ENCODE assay signal across 21 cellular contexts in the genomic region with DNA sequence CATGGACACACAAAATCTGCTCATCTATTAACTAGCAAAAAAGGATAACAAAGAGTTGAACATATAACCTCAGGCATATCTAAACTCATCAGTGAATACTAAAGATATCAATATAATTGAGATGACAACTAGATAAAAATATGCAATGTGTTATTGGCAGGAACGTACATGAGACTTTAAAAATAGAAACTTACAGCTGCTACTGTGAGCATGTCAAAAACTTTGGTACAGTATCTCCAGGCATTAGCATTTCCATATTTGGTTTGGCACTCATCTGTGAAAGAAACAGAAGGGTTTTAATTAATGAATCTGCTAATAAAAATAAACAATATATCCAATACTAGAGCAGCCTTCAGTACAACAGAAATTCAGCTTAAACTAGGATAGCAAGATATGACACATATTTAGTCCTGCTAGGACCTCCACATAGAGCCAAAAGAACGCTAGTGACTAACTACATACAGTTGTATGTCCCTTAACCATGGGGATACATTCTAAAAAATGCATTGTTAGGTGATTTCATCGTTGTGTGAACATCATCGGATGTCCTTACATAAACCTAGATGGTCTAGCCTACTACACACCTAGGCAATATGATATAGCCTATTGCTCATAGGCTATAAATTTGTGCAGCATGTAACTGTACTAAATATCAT.
"Had no signal": no experiment of that assay in that cellular context is flagged by ENCODE, and none has a peak within 500 bp of the region (broad histone marks: within the 10 kb centered on the region; RNA-seq: fewer than 3 reads in every experiment).

No MANE protein-coding gene starts in this region.

- H3K4me3 ChIP-seq: heart left ventricle, lower lobe of right lung, prostate gland, sigmoid colon, smooth muscle cell had no signal

- H3K27ac ChIP-seq: lower lobe of right lung, parathyroid adenoma, prostate gland, sigmoid colon had no signal

- H3K4me3 Mint-ChIP-seq: dendritic cell treated with granulocyte-macrophage colony-stimulating factor and Interleukin-4, amounts not matched to agents 40 ng/mL and 50 ng/mL, for 4 days; effector memory CD8-positive, alpha-beta T cell; memory B cell; mesothelial cell of epicardium; naive thymus-derived CD4-positive, alpha-beta T cell; nephron progenitor cell had no signal

- H3K4me1 Mint-ChIP-seq: memory B cell, mesothelial cell of epicardium, nephron progenitor cell had no signal

- H3K9me3 ChIP-seq: heart left ventricle, lower lobe of right lung, prostate gland, sigmoid colon had no signal

- H3K27ac Mint-ChIP-seq: dendritic cell treated with granulocyte-macrophage colony-stimulating factor and Interleukin-4, amounts not matched to agents 40 ng/mL and 50 ng/mL, for 4 days; memory B cell; mesothelial cell of epicardium; nephron progenitor cell had no signal

- FAIRE-seq: colon, islet of Langerhans had no signal

- H3K27me3 ChIP-seq: heart left ventricle, sigmoid colon had no signal

- H3K4me1 ChIP-seq: lower lobe of right lung, parathyroid adenoma, prostate gland, sigmoid colon had no signal

- ATAC-seq: effector memory CD8-positive, alpha-beta T cell; left lobe of liver; lower lobe of right lung; naive thymus-derived CD4-positive, alpha-beta T cell had no signal

- H3K9me3 Mint-ChIP-seq: dendritic cell treated with granulocyte-macrophage colony-stimulating factor and Interleukin-4, amounts not matched to agents 40 ng/mL and 50 ng/mL, for 4 days; effector memory CD8-positive, alpha-beta T cell; memory B cell; mesothelial cell of epicardium; naive thymus-derived CD4-positive, alpha-beta T cell; nephron progenitor cell had no signal

- H3K27me3 Mint-ChIP-seq: dendritic cell treated with granulocyte-macrophage colony-stimulating factor and Interleukin-4, amounts not matched to agents 40 ng/mL and 50 ng/mL, for 4 days; effector memory CD8-positive, alpha-beta T cell; memory B cell; naive thymus-derived CD4-positive, alpha-beta T cell had no signal

- DNase-seq: effector memory CD8-positive, alpha-beta T cell; foreskin melanocyte; heart left ventricle; hypothalamus; kidney glomerular epithelial cell; lower lobe of right lung; naive thymus-derived CD4-positive, alpha-beta T cell; nephron progenitor cell; retina; sigmoid colon; stimulated activated CD4-positive, alpha-beta T cell treated with anti-CD3 and anti-CD28 coated beads, Interleukin-2, amount 100 ng/mL, for 48 hours; stimulated activated naive CD4-positive, alpha-beta T cell treated with Interleukin-2 at 50 U/mL for 16 hours had no signal
